ENCODE assay signal across 19 cellular contexts in the genomic region with DNA sequence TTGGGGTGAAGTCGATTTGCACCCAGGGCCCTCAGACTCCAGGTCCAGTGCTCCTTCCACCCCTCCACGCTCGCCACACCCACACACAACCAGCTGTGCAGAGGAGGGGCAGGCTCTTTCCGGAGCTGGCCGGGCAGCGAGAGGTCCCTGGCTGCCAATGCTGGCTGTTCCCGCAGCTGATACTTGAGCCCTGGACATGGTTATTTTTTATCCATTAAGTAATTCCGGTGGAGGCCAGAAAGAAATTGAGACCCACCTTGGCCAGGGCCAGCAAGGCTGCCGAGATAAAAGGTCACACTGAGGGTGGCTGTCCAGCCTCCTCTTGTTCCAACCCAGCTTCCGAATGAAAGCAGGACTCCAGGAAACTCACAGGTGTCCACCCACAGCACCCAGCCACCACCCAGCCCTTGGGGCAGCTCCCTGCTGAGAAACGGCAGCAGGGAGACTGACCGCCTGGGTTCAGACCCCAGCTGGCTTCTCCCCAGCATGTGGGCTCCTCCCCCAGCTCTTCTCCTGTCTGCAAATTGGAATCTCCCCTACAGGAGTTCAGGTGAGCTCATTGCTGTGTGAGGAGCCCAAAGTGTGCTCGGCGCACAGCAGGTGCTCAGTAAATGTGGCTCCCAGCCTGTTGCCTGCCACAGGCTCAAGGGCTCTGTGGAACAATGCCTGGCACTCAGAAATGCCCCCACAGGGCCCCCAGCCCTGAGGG.
A peak's percentile ranks its signal among the peaks of the same experiment; 100 is the strongest.
DNase-seq lines count a peak whose midpoint lies in the region.
"Had no signal": no experiment of that assay in that cellular context is flagged by ENCODE, and none has a peak within 500 bp of the region (broad histone marks: within the 10 kb centered on the region; RNA-seq: fewer than 3 reads in every experiment).

No MANE protein-coding gene starts in this region.

- H3K27me3 ChIP-seq in neuronal stem cell (ENCODE audit: control insufficient read depth in 3 of 3, insufficient read depth in 3 of 3, low read depth in 1 of 3, low read length in 3 of 3) (peaks cover 0 to 20% (median 0%) of the 10 kb centered on the region in 3 experiments), skeletal muscle tissue (ENCODE audit: control insufficient read depth in 3 of 3, insufficient read depth in 3 of 3, low read length in 3 of 3) (peaks cover 0 to 7% (median 0%) of the 10 kb centered on the region in 3 donors)

- H2AFZ ChIP-seq in neuronal stem cell (ENCODE audit: low read length), result no peak overlapping the region

- H3K79me1 ChIP-seq in neuronal stem cell (ENCODE audit: low read depth, low read length), result peaks cover 4% of the 10 kb centered on the region

- H2BK5ac ChIP-seq in neuronal stem cell (ENCODE audit: low read length), result no peak overlapping the region

- H3K27ac ChIP-seq in neuronal stem cell (replicated peaks; ENCODE audit: low read length) (no peak overlapping the region), skeletal muscle tissue (ENCODE audit: low read depth, low read length) (peak overlapping the region; percentile 79)
- H3K27ac ChIP-seq: 22Rv1, A549, C4-2B had no signal

- peaks cover 0 to 2% of the 10 kb centered on the region in 2 donors for H3K9me3 ChIP-seq in neuronal stem cell (replicated peaks in 1 of 2; ENCODE audit: control insufficient read depth in 2 of 2, insufficient read depth in 1 of 2, low read depth in 1 of 2, low read length in 2 of 2)
- no peaks in the 10 kb centered on the region for H3K9me3 ChIP-seq in skeletal muscle tissue (ENCODE audit: control insufficient read depth in 3 of 3, low read length in 3 of 3)
- H3K9me3 ChIP-seq: A549 had no signal

- H4K91ac ChIP-seq in neuronal stem cell (ENCODE audit: low read depth, low read length, poor library complexity), result no peak overlapping the region

- H3K36me3 ChIP-seq in neuronal stem cell (replicated peaks in 1 of 2; ENCODE audit: control insufficient read depth in 2 of 2, insufficient read depth in 2 of 2, low read length in 2 of 2), result no peaks in the 10 kb centered on the region
- no peaks in the 10 kb centered on the region for H3K36me3 ChIP-seq in skeletal muscle tissue (ENCODE audit: control insufficient read depth in 3 of 3, insufficient read depth in 3 of 3, low read length in 3 of 3)

- H4K8ac ChIP-seq in neuronal stem cell (ENCODE audit: low read depth, low read length), result no peak overlapping the region

- H3K4ac ChIP-seq in neuronal stem cell (ENCODE audit: low read length), result no peak overlapping the region

- no peak overlapping the region for H2BK120ac ChIP-seq in neuronal stem cell (ENCODE audit: low read depth, low read length)

- H2AK5ac ChIP-seq in neuronal stem cell (ENCODE audit: low read depth, low read length), result no peak overlapping the region

- H2BK12ac ChIP-seq in neuronal stem cell (ENCODE audit: low read length), result no peak overlapping the region

- H3K4me3 ChIP-seq in neuronal stem cell (ENCODE audit: low read length in 2 of 2) (no peak overlapping the region), skeletal muscle tissue (ENCODE audit: low read length in 3 of 3) (peak overlapping the region in 2 of 3 donors; percentile 42 to 49)
- H3K4me3 ChIP-seq: A549 had no signal

- WGBS in neuronal stem cell (ENCODE audit: extremely low coverage in 2 of 2, insufficient read length in 2 of 2, insufficient replicate concordance in 1 of 2), 2 donors, result no CpG with 5 or more reads among the region's 14 CpGs

- no peak overlapping the region for H3K4me2 ChIP-seq in neuronal stem cell (ENCODE audit: insufficient read depth, low read length, poor library complexity, severe bottlenecking)
- H3K4me2 ChIP-seq: A549 had no signal

- H3K14ac ChIP-seq in neuronal stem cell (ENCODE audit: low read length), result no peak overlapping the region

- no peak overlapping the region for H3K23ac ChIP-seq in neuronal stem cell (ENCODE audit: low read depth, low read length, poor library complexity)

- H3K9ac ChIP-seq in neuronal stem cell (ENCODE audit: low read depth, low read length, poor library complexity), result no peak overlapping the region
- H3K9ac ChIP-seq in skeletal muscle tissue (ENCODE audit: low read depth in 1 of 3, low read length in 3 of 3), result peak overlapping the region in 2 of 3 donors; percentile 52 to 69

- H3K4me1 ChIP-seq in neuronal stem cell (ENCODE audit: control insufficient read depth in 2 of 2, insufficient read depth in 1 of 2, low read depth in 1 of 2, low read length in 2 of 2), result peaks cover 10 to 22% of the 10 kb centered on the region in 2 donors
- H3K4me1 ChIP-seq in skeletal muscle tissue (ENCODE audit: control insufficient read depth in 3 of 3, insufficient read depth in 3 of 3, low read length in 3 of 3), result peaks cover 16 to 57% (median 36%) of the 10 kb centered on the region in 3 donors

- DNase-seq in NCI-H146 (lab: John Stamatoyannopoulos, UW), result peak; percentile 23
- DNase-seq in NCI-H146 treated with DMSO at 0.1 percent for 48 hours (lab: John Stamatoyannopoulos, UW; ENCODE audit: unreplicated experiment), result no peak
- peak; percentile 30 for DNase-seq in COLO668 (lab: John Stamatoyannopoulos, UW; ENCODE audit: unreplicated experiment)
- no peak for DNase-seq in neuronal stem cell (ENCODE audit: low spot score)
- DNase-seq in NCI-H526 treated with DMSO at 0.1 percent for 48 hours (lab: John Stamatoyannopoulos, UW), result no peak
- DNase-seq in glomerular visceral epithelial cell (ENCODE audit: extremely low spot score), result no peak
- DNase-seq: AML-193; CD4-positive, alpha-beta T cell; DMS153; DMS79; GDM1; GOT3; H7; IMR-90; KBM-7 had no signal

- H3K18ac ChIP-seq in neuronal stem cell (ENCODE audit: low read length), result no peak overlapping the region

- H2BK15ac ChIP-seq in neuronal stem cell (ENCODE audit: low read length), result peak overlapping the region; percentile 25

Comparison
In these comparisons a context has a peak if more than half of its experiments do, and no peak if none do; other contexts are left out.
1. DNase-seq: peak in NCI-H146 (single experiment) and COLO668 (single experiment); none in NCI-H146 treated with DMSO at 0.1 percent for 48 hours (single experiment), neuronal stem cell (single experiment), NCI-H526 treated with DMSO at 0.1 percent for 48 hours (single experiment) and glomerular visceral epithelial cell (single experiment).
2. H3K4me3 ChIP-seq: peak in skeletal muscle tissue (2 of 3); none in neuronal stem cell (0 of 2).